In genomic region chr5:154977409-154977808, GRCh38 we compare ENCODE assay signal across 1 cellular context.
TF ChIP-seq lines count a peak whose summit lies in the region.

No MANE protein-coding gene starts in this region.

TF ChIP-seq in HepG2, 621 proteins besides CTCF, POLR2A, EP300 and RAD21:
- TF ChIP-seq ZNF350 (CRISPR knock-in tag; IDR thresholded peaks at IDR 0.05; ENCODE audit: borderline replicate concordance, low read depth) (no peak), MAFF (IDR thresholded peaks at IDR 0.05; ENCODE audit: low read depth, low read length) (peak; percentile 96), NFE2L2 (IDR thresholded peaks at IDR 0.05; ENCODE audit: low read length) (peak; percentile 90), MAFK (conservative IDR thresholded peaks at IDR 0.05 in 1 of 2, IDR thresholded peaks at IDR 0.05 in 1 of 2; ENCODE audit: low read length in 2 of 2) (peak; percentile 95 to 97)
